17 cellular contexts compared by ENCODE assay signal in genomic region chr10:131689016-131689415, GRCh38.
DNase-seq lines count a peak whose midpoint lies in the region; ATAC-seq and TF ChIP-seq lines count a peak whose summit lies in the region.
"Had no signal": no experiment of that assay in that cellular context is flagged by ENCODE, and none has a peak within 500 bp of the region (broad histone marks: within the 10 kb centered on the region; RNA-seq: fewer than 3 reads in every experiment).

No MANE protein-coding gene starts in this region.

- no peak for ATAC-seq in heart left ventricle
- ATAC-seq in HG03175 (IDR thresholded peaks at IDR 0.05; ENCODE audit: unreplicated experiment): no peak
- ATAC-seq: GM12878 had no signal

- H3K27ac ChIP-seq in heart left ventricle (no peak overlapping the region), OCI-LY1 (ENCODE audit: low read depth, low read length, poor library complexity, severe bottlenecking) (no peak overlapping the region), thyroid gland (no peak overlapping the region), testis (no peak overlapping the region)
- H3K27ac ChIP-seq: HL-60, PC-9 had no signal

- TF ChIP-seq POLR2A in heart left ventricle (IDR thresholded peaks at IDR 0.05): no peak
- no peak for TF ChIP-seq POLR2A in thyroid gland (IDR thresholded peaks at IDR 0.05)
- no peak for TF ChIP-seq POLR2A in testis (IDR thresholded peaks at IDR 0.05)

- H3K9me3 ChIP-seq in heart left ventricle (no peaks in the 10 kb centered on the region), OCI-LY1 (ENCODE audit: low read length) (no peaks in the 10 kb centered on the region), thyroid gland (no peaks in the 10 kb centered on the region), testis (no peaks in the 10 kb centered on the region)
- H3K9me3 ChIP-seq: Caco-2 had no signal

- H3K4me2 ChIP-seq in OCI-LY1 (ENCODE audit: low read length): no peak overlapping the region
- H3K4me2 ChIP-seq: PC-9 had no signal

- H4K20me1 ChIP-seq in OCI-LY1 (ENCODE audit: insufficient read depth, low read length): no peaks in the 10 kb centered on the region

- H2AFZ ChIP-seq in OCI-LY1 (ENCODE audit: low read length): no peak overlapping the region
- H2AFZ ChIP-seq: PC-9 had no signal

- H3F3A ChIP-seq in OCI-LY1 (ENCODE audit: insufficient read depth, low read length): no peaks in the 10 kb centered on the region

- DNase-seq in cardiac septum (ENCODE audit: low spot score): peak; percentile 65
- no peak for DNase-seq in heart left ventricle
- peak; percentile 17 for DNase-seq in left kidney (ENCODE audit: low read depth, low spot score)
- DNase-seq in thyroid gland: no peak
- DNase-seq in NCI-H1092 treated with DMSO at 0.1 percent for 48 hours (lab: John Stamatoyannopoulos, UW): no peak
- DNase-seq in testis: no peak
- DNase-seq: Caco-2; KG1; NCI-H1105; NCI-H187 treated with DMSO at 0.1 percent for 48 hours; NCI-H2171 treated with DMSO at 0.1 percent for 48 hours; NK-92 treated with Interleukin-12 subunit alpha and Interleukin-12 subunit beta, amount 100 ng/mL, for 24 hours; PC-9 had no signal

- H3K36me3 ChIP-seq in heart left ventricle (no peaks in the 10 kb centered on the region), OCI-LY1 (ENCODE audit: insufficient read depth, low read length) (no peaks in the 10 kb centered on the region), thyroid gland (no peaks in the 10 kb centered on the region), testis (ENCODE audit: low read depth, missing control alignments) (no peaks in the 10 kb centered on the region)

- no peaks in the 10 kb centered on the region for H3K79me2 ChIP-seq in OCI-LY1 (ENCODE audit: insufficient read depth, low read length)

- no peak for TF ChIP-seq CTCF in heart left ventricle (IDR thresholded peaks at IDR 0.05)
- TF ChIP-seq CTCF in OCI-LY1 (IDR thresholded peaks at IDR 0.05; ENCODE audit: low read length): peak; percentile 7; the same call in 1 of the 2 replicates
- no peak for TF ChIP-seq CTCF in thyroid gland (IDR thresholded peaks at IDR 0.05)
- no peak for TF ChIP-seq CTCF in testis (IDR thresholded peaks at IDR 0.05)

- WGBS in heart left ventricle, 4 donors: 52 to 62% (median 55%) methylated on average over 11 to 14 of the region's 14 CpGs
- WGBS in thyroid gland, 2 donors: 61% methylated on average over 12 of the region's 14 CpGs
- WGBS in testis, 2 donors: 68 to 90% methylated on average over 4 to 14 of the region's 14 CpGs

- intact Hi-C loops in cardiac septum (cut with DNase I): no loop called here
- intact Hi-C loops in heart left ventricle (cut with DNase I): no loop called here
- intact Hi-C loops in thyroid gland (cut with DNase I): no loop called here
- intact Hi-C loops in testis (cut with DNase I; ENCODE audit: low total_unique reads): no loop called here

- H3K9me2 ChIP-seq in OCI-LY1 (ENCODE audit: low read depth, low read length): no peaks in the 10 kb centered on the region

- H3K4me1 ChIP-seq in heart left ventricle (no peaks in the 10 kb centered on the region), OCI-LY1 (ENCODE audit: insufficient read depth, low read length, severe bottlenecking) (no peaks in the 10 kb centered on the region), thyroid gland (no peaks in the 10 kb centered on the region), testis (no peaks in the 10 kb centered on the region)
- H3K4me1 ChIP-seq: Caco-2 had no signal

- no peak overlapping the region for H3K4me3 ChIP-seq in heart left ventricle
- H3K4me3 ChIP-seq in OCI-LY1 (ENCODE audit: low read depth, low read length, poor library complexity, severe bottlenecking): no peak overlapping the region
- H3K4me3 ChIP-seq in thyroid gland (replicated peaks in 1 of 3): no peak overlapping the region
- H3K4me3 ChIP-seq in testis: no peak overlapping the region
- H3K4me3 ChIP-seq: GM12878, PC-9 had no signal

- peaks cover 0 to 29% (median 0%) of the 10 kb centered on the region in 9 donors for H3K27me3 ChIP-seq in heart left ventricle
- no peaks in the 10 kb centered on the region for H3K27me3 ChIP-seq in OCI-LY1 (ENCODE audit: insufficient read depth, low read length)
- H3K27me3 ChIP-seq in thyroid gland: no peaks in the 10 kb centered on the region
- no peaks in the 10 kb centered on the region for H3K27me3 ChIP-seq in testis

- H3K9ac ChIP-seq in OCI-LY1 (ENCODE audit: low read length): no peak overlapping the region

Comparison
In these comparisons a context has a peak if more than half of its experiments do, and no peak if none do; other contexts are left out.
1. DNase-seq: peak in cardiac septum (single experiment) and left kidney (single experiment); none in heart left ventricle (0 of 5), thyroid gland (0 of 2), NCI-H1092 treated with DMSO at 0.1 percent for 48 hours (single experiment) and testis (single experiment).